20 cellular contexts compared by ENCODE assay signal in genomic region chr6:116139917-116140316, GRCh38. TPM values are rescaled to one million over a fixed set of nuclear protein-coding genes. Genes with fewer than 3 reads are reported as not detected.
DNase-seq lines count a peak whose midpoint lies in the region; ATAC-seq and TF ChIP-seq lines count a peak whose summit lies in the region.
"Had no signal": no experiment of that assay in that cellular context is flagged by ENCODE, and none has a peak within 500 bp of the region (broad histone marks: within the 10 kb centered on the region; RNA-seq: fewer than 3 reads in every experiment).

No MANE protein-coding gene starts in this region.

- in situ Hi-C loops in brain microvascular endothelial cell (cut with HindIII; ENCODE audit: low pct_ligation_motif_present, low sequenced_read_pairs): no loop called here

- peak in 1 of 2 donors; percentile 66 for ATAC-seq in lower lobe of right lung
- ATAC-seq in HG02763 (IDR thresholded peaks at IDR 0.05; ENCODE audit: unreplicated experiment): no peak
- ATAC-seq: stimulated activated effector memory CD8-positive, alpha-beta T cell treated with anti-CD3 and anti-CD28 coated beads, Interleukin-12 subunit alpha, Interleukin-12 subunit beta, amount 100 ng/mL, for 72 hours had no signal

- no peaks in the 10 kb centered on the region for H3K9me3 ChIP-seq in lower lobe of right lung
- H3K9me3 ChIP-seq: colonic mucosa, esophagus muscularis mucosa, transverse colon had no signal

- H3K27ac ChIP-seq in brain microvascular endothelial cell: no peak overlapping the region
- no peak overlapping the region for H3K27ac ChIP-seq in lower lobe of right lung
- H3K27ac ChIP-seq: colonic mucosa, esophagus muscularis mucosa, GM23248, transverse colon had no signal

- H3K36me3 ChIP-seq in brain microvascular endothelial cell (replicated peaks): no peaks in the 10 kb centered on the region
- H3K36me3 ChIP-seq in lower lobe of right lung: no peaks in the 10 kb centered on the region
- H3K36me3 ChIP-seq: colonic mucosa, transverse colon had no signal

- TF ChIP-seq CTCF in LNCaP clone FGC (IDR thresholded peaks at IDR 0.05; ENCODE audit: control insufficient read depth, extremely low read depth, insufficient read depth): peak; percentile 47
- TF ChIP-seq CTCF in brain microvascular endothelial cell (IDR thresholded peaks at IDR 0.05; ENCODE audit: low read depth, low read length, missing control alignments): peak; percentile 9
- peak; percentile 24 for TF ChIP-seq CTCF in lower lobe of right lung (IDR thresholded peaks at IDR 0.05)

- no peaks in the 10 kb centered on the region for H3K4me1 ChIP-seq in lower lobe of right lung
- H3K4me1 ChIP-seq: colonic mucosa, transverse colon had no signal

- H3K4me3 ChIP-seq in LNCaP clone FGC (ENCODE audit: low read depth, low read length) (no peak overlapping the region), brain microvascular endothelial cell (ENCODE audit: low read depth, low read length) (no peak overlapping the region), lower lobe of right lung (no peak overlapping the region)
- H3K4me3 ChIP-seq: colonic mucosa, esophagus muscularis mucosa, GM23248, transverse colon had no signal

- DNase-seq in DMS153 treated with DMSO at 0.1 percent for 48 hours (lab: John Stamatoyannopoulos, UW; ENCODE audit: unreplicated experiment) (peak; percentile 1), DMS153 (lab: John Stamatoyannopoulos, UW) (no peak), LNCaP clone FGC (ENCODE audit: low read depth) (no peak), brain microvascular endothelial cell (no peak), lower lobe of right lung (no peak), HCEC 1CT (no peak), HK-2 (ENCODE audit: unreplicated experiment) (no peak)
- DNase-seq: 8988T; activated CD4-positive, CD25-positive, alpha-beta regulatory T cell; activated gamma-delta T cell; colonic mucosa; GM23248; head of caudate nucleus; NCI-H446 treated with DMSO at 0.1 percent for 48 hours; T-helper 1 cell; transverse colon had no signal

- intact Hi-C loops in lower lobe of right lung (cut with DNase I): no loop called here

- H3K27me3 ChIP-seq in brain microvascular endothelial cell (replicated peaks) (no peaks in the 10 kb centered on the region), lower lobe of right lung (ENCODE audit: low read depth) (no peaks in the 10 kb centered on the region)
- H3K27me3 ChIP-seq: colonic mucosa, esophagus muscularis mucosa, transverse colon had no signal

RNA-seq across cellular contexts. Expression of gene COL10A1, which starts 14.0 kb away (rescaled TPM):
- 0.24 TPM for total RNA-seq in lower lobe of right lung
- total RNA-seq: colonic mucosa, esophagus muscularis mucosa, osteocyte, transverse colon had no signal

RNA-seq across cellular contexts. Expression of gene NT5DC1, which starts 39.3 kb away (rescaled TPM):
- 46.0 TPM for total RNA-seq in lower lobe of right lung
